Comparison of ENCODE assay signal across 8 cellular contexts in genomic region chr2:180979935-180980184, GRCh38. TPM values are rescaled to one million over a fixed set of nuclear protein-coding genes. Genes with fewer than 3 reads are reported as not detected.
DNase-seq lines count a peak whose midpoint lies in the region; ATAC-seq and TF ChIP-seq lines count a peak whose summit lies in the region.

No MANE protein-coding gene starts in this region.

- no peak overlapping the region for H2AK5ac ChIP-seq in H9 (ENCODE audit: insufficient read length, low read length)

- no peaks in the 10 kb centered on the region for H3K9me2 ChIP-seq in hepatocyte (replicated peaks; ENCODE audit: insufficient read depth)

- H3K9me3 Mint-ChIP-seq in H9 = no peaks in the 10 kb centered on the region
- H3K9me3 Mint-ChIP-seq in activated CD4-positive, alpha-beta memory T cell treated with anti-CD3 and anti-CD28 coated beads, Interleukin-2, amount 10 ng/mL, durations not matched to agents 7 days and 5 days = no peaks in the 10 kb centered on the region

- peak overlapping the region in 2 of 3 experiments; percentile 25 to 77; a peak in 1 of 7 replicates for H3K27ac Mint-ChIP-seq in H9
- peak overlapping the region; percentile 12 for H3K27ac Mint-ChIP-seq in activated CD4-positive, alpha-beta memory T cell treated with anti-CD3 and anti-CD28 coated beads, Interleukin-2, amount 10 ng/mL, durations not matched to agents 7 days and 5 days

- H3K4me3 ChIP-seq in hepatocyte = peak overlapping the region; percentile 31
- peak overlapping the region; percentile 63 to 72 (median 64) for H3K4me3 ChIP-seq in skeletal muscle tissue (ENCODE audit: low read length in 3 of 3)

- peaks cover 38 to 46% of the 10 kb centered on the region in 2 experiments for H3K4me1 Mint-ChIP-seq in H9
- H3K4me1 Mint-ChIP-seq in activated CD4-positive, alpha-beta memory T cell treated with anti-CD3 and anti-CD28 coated beads, Interleukin-2, amount 10 ng/mL, durations not matched to agents 7 days and 5 days = peaks cover 41% of the 10 kb centered on the region

- DNase-seq in H9 = no peak
- no peak for DNase-seq in activated CD4-positive, alpha-beta memory T cell treated with anti-CD3 and anti-CD28 coated beads, Interleukin-2, amount 10 ng/mL, durations not matched to agents 7 days and 5 days
- DNase-seq in hepatocyte (ENCODE audit: low spot score) = no peak
- no peak for DNase-seq in NCI-H1105 treated with DMSO at 0.1 percent for 48 hours (lab: John Stamatoyannopoulos, UW)

- peaks cover 9% of the 10 kb centered on the region for H3K23me2 ChIP-seq in H9 (ENCODE audit: insufficient read length, low read depth, low read length, poor library complexity, severe bottlenecking)

- POLR2A ChIA-PET in activated CD4-positive, alpha-beta memory T cell treated with anti-CD3 and anti-CD28 coated beads, Interleukin-2, amount 10 ng/mL, durations not matched to agents 7 days and 5 days (lab: Charles Lee) = interaction anchor here (0.6 to 2.8 kb wide), 15 partner anchors 10 to 811 kb away, joined by 3 to 15 read pairs (median 4); partner anchors contain the start of gene ITGA4

- no peak overlapping the region for H3K56ac ChIP-seq in H9 (ENCODE audit: insufficient read length, low read depth, low read length)

- no peak overlapping the region for H2BK15ac ChIP-seq in H9 (ENCODE audit: low read depth, low read length)

- H3K18ac ChIP-seq in H9 (ENCODE audit: insufficient read length, low read depth, low read length) = no peak overlapping the region

- H3K27me3 ChIP-seq in H9 (ENCODE audit: insufficient read depth, low read length) (no peaks in the 10 kb centered on the region), hepatocyte (no peaks in the 10 kb centered on the region), skeletal muscle tissue (ENCODE audit: control insufficient read depth in 3 of 3, insufficient read depth in 3 of 3, low read length in 3 of 3) (no peaks in the 10 kb centered on the region)

- TF ChIP-seq CTCF in H9 (conservative IDR thresholded peaks at IDR 0.05) (no peak), hepatocyte (IDR thresholded peaks at IDR 0.05; ENCODE audit: poor library complexity) (no peak)

- H3T11ph ChIP-seq in H9 (ENCODE audit: low read length) = no peak overlapping the region

- no CpG with 5 or more reads among the region's 12 CpGs for WGBS in H9 (ENCODE audit: extremely low coverage, insufficient read length, low lambda C conversion rate)
- 8% methylated on average over 12 of the region's 12 CpGs for WGBS in hepatocyte (ENCODE audit: low lambda C conversion rate, missing lambda C conversion rate)

- H3K79me1 ChIP-seq in H9 (ENCODE audit: insufficient read depth, low read depth, low read length, poor library complexity, severe bottlenecking) = no peaks in the 10 kb centered on the region

- H3K79me2 ChIP-seq in H9 (ENCODE audit: insufficient read depth, low read length) (peaks cover 4% of the 10 kb centered on the region; the same call in 1 of the 2 replicates), hepatocyte (peaks cover 28% of the 10 kb centered on the region)

- H3K4me1 ChIP-seq in H9 (ENCODE audit: insufficient read depth, low read length) (no peaks in the 10 kb centered on the region; the same call in 1 of the 2 replicates), hepatocyte (ENCODE audit: insufficient read depth) (peaks cover 20% of the 10 kb centered on the region), skeletal muscle tissue (ENCODE audit: control insufficient read depth in 3 of 3, insufficient read depth in 3 of 3, low read length in 3 of 3) (peaks cover 10 to 32% (median 12%) of the 10 kb centered on the region in 3 donors)

- H2BK5ac ChIP-seq in H9 (ENCODE audit: insufficient read length, low read length) = no peak overlapping the region

- H4K91ac ChIP-seq in H9 (ENCODE audit: insufficient read length, low read depth, low read length) = no peak overlapping the region

- H3K36me3 ChIP-seq in hepatocyte (replicated peaks; ENCODE audit: insufficient read depth, low read depth) (no peaks in the 10 kb centered on the region), skeletal muscle tissue (ENCODE audit: control insufficient read depth in 3 of 3, insufficient read depth in 3 of 3, low read length in 3 of 3) (peaks cover 0 to 5% (median 0%) of the 10 kb centered on the region in 3 donors)

- H4K5ac ChIP-seq in H9 (ENCODE audit: insufficient read length, low read depth, low read length) = no peak overlapping the region

- CTCF ChIA-PET in activated CD4-positive, alpha-beta memory T cell treated with anti-CD3 and anti-CD28 coated beads, Interleukin-2, amount 10 ng/mL, durations not matched to agents 7 days and 5 days (lab: Charles Lee) = interaction anchor here (0.6 to 3.3 kb wide), 9 partner anchors 9 to 1041 kb away, joined by 3 to 15 read pairs (median 6); no protein-coding TSS in a partner anchor

- no peak for ATAC-seq in HG03378 (IDR thresholded peaks at IDR 0.05; ENCODE audit: unreplicated experiment)
- no peak for ATAC-seq in HG03108 (IDR thresholded peaks at IDR 0.05; ENCODE audit: unreplicated experiment)
- no peak for ATAC-seq in GM21360 (IDR thresholded peaks at IDR 0.05; ENCODE audit: unreplicated experiment)

- H3K9ac ChIP-seq in H9 (ENCODE audit: extremely low read depth, insufficient read length, low read length) (peak overlapping the region; percentile 68), skeletal muscle tissue (ENCODE audit: low read depth in 1 of 3, low read length in 3 of 3) (peak overlapping the region; percentile 63 to 84 (median 71))

- H2BK120ac ChIP-seq in H9 (ENCODE audit: low read depth, low read length, poor library complexity, severe bottlenecking) = no peak overlapping the region

- H3K27ac ChIP-seq in H9 (ENCODE audit: insufficient read length, low read depth, low read length) (no peak overlapping the region), hepatocyte (peak overlapping the region; percentile 84), skeletal muscle tissue (ENCODE audit: low read depth, low read length) (peak overlapping the region; percentile 80)

- no peak overlapping the region for H3K23ac ChIP-seq in H9 (ENCODE audit: insufficient read length, low read depth, low read length)

- no peaks in the 10 kb centered on the region for H3K9me3 ChIP-seq in H9 (ENCODE audit: control insufficient read depth, low read depth, low read length)
- no peaks in the 10 kb centered on the region for H3K9me3 ChIP-seq in hepatocyte (ENCODE audit: low read depth)
- H3K9me3 ChIP-seq in skeletal muscle tissue (ENCODE audit: control insufficient read depth in 3 of 3, low read length in 3 of 3) = no peaks in the 10 kb centered on the region

- H3K4me3 Mint-ChIP-seq in H9 = peak overlapping the region; percentile 67 to 80
- peak overlapping the region; percentile 61 for H3K4me3 Mint-ChIP-seq in activated CD4-positive, alpha-beta memory T cell treated with anti-CD3 and anti-CD28 coated beads, Interleukin-2, amount 10 ng/mL, durations not matched to agents 7 days and 5 days

- H3K14ac ChIP-seq in H9 (ENCODE audit: insufficient read depth, low read length) = peak overlapping the region; percentile 91

- H2BK12ac ChIP-seq in H9 (ENCODE audit: insufficient read length, low read depth, low read length) = no peak overlapping the region

- H3K4me2 ChIP-seq in H9 (ENCODE audit: insufficient read depth, insufficient read length, low read length) (peak overlapping the region; percentile 72), hepatocyte (peak overlapping the region; percentile 87)

- H4K8ac ChIP-seq in H9 (replicated peaks; ENCODE audit: insufficient read length, low read depth, low read length) = no peak overlapping the region

- no peak overlapping the region; the same call in 1 of the 2 replicates for H3K4ac ChIP-seq in H9 (ENCODE audit: low read depth, low read length)

- peaks cover 9 to 20% (median 15%) of the 10 kb centered on the region in 3 experiments; a peak in 6 of 7 replicates for H3K36me3 Mint-ChIP-seq in H9 (ENCODE audit: insufficient read depth in 1 of 3, low read depth in 3 of 3)
- peaks cover 28% of the 10 kb centered on the region for H3K36me3 Mint-ChIP-seq in activated CD4-positive, alpha-beta memory T cell treated with anti-CD3 and anti-CD28 coated beads, Interleukin-2, amount 10 ng/mL, durations not matched to agents 7 days and 5 days (ENCODE audit: low read depth)

- H4K20me1 ChIP-seq in H9 (ENCODE audit: control insufficient read depth, insufficient read depth, insufficient read length) = no peaks in the 10 kb centered on the region
- H4K20me1 ChIP-seq in hepatocyte (ENCODE audit: insufficient read depth, poor library complexity, severe bottlenecking) = no peaks in the 10 kb centered on the region

- no peak overlapping the region for H2BK20ac ChIP-seq in H9 (ENCODE audit: low read depth, low read length, poor library complexity, severe bottlenecking)

- H2AFZ ChIP-seq in H9 (ENCODE audit: low read length) (no peak overlapping the region), hepatocyte (peak overlapping the region; percentile 96)

- peaks cover 7% of the 10 kb centered on the region for H3K27me3 Mint-ChIP-seq in H9 (ENCODE audit: low read depth)
- peaks cover 19% of the 10 kb centered on the region for H3K27me3 Mint-ChIP-seq in activated CD4-positive, alpha-beta memory T cell treated with anti-CD3 and anti-CD28 coated beads, Interleukin-2, amount 10 ng/mL, durations not matched to agents 7 days and 5 days

RNA-seq across cellular contexts. Expression of gene UBE2E3, which starts 0.5 kb away (rescaled TPM):
- total RNA-seq in H9 (2021) = 89.1 and 99.7 TPM in 2 replicates
- total RNA-seq in activated CD4-positive, alpha-beta memory T cell treated with anti-CD3 and anti-CD28 coated beads, Interleukin-2, amount 10 ng/mL, durations not matched to agents 7 days and 5 days = 10 to 100 TPM; 42.1 to 42.5 TPM
- total RNA-seq in hepatocyte = 136 and 211 TPM in 2 replicates
- 146 and 151 TPM in 2 replicates for polyA plus RNA-seq in hepatocyte
- 108 TPM for total RNA-seq in skeletal muscle tissue
